ENCODE assay signal across 1 cellular context in the genomic region with DNA sequence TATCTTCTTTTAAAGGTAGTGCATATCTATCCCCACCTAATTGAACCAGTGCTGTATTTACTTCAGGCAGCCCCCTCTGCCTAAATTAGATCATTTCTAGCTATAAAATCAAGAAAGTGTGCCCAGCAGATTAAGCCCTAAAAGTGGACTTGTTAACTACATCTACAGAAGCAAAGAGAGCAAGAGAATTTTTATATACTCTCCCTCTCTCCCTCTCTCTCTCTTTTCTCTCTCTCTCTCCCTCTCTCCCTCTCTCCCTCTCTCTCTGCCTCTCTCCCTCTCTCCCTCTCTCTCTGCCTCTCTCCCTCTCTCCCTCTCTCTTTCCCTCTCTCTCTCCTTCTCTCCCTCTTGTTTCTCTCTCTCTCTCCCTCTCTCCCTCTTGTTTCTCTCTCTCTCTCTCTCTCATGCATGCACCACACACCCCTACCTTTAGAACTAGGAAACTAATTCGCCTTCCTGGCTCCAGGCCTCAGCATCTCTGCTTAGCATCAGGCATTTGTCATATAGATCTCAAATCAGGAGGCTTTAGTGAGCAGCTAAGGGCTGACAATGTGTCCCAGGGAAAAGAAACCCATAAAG.
TF ChIP-seq lines count a peak whose summit lies in the region.

No MANE protein-coding gene starts in this region.

TF ChIP-seq in HepG2, 621 proteins besides CTCF, POLR2A, EP300 and RAD21 (continued from another document):
- TF ChIP-seq, protein P1, sequence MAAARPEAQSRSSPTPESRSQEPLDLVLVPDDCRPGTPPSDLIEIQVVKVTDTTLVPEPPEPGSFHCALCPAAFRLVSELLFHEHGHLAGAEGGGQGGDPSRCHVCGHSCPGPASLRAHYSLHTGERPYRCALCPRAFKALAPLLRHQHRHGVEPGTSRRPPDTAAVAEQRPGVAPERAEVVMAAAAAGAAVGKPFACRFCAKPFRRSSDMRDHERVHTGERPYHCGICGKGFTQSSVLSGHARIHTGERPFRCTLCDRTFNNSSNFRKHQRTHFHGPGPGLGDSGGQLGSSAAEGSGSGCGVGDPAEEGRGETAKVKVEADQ (CRISPR knock-in tag; IDR thresholded peaks at IDR 0.05; ENCODE audit: borderline replicate concordance): peak; percentile 11; the same call in 1 of the 2 replicates
- TF ChIP-seq POLR2G (IDR thresholded peaks at IDR 0.05; ENCODE audit: low read depth, low read length) (peak; percentile 12; the same call in 1 of the 2 replicates), ZSCAN25 (CRISPR knock-in tag; IDR thresholded peaks at IDR 0.05) (peak; percentile 88), MEIS1 (CRISPR knock-in tag; IDR thresholded peaks at IDR 0.05; ENCODE audit: borderline replicate concordance) (0 out of 2 replicates have a peak, but pooled peaks have one; percentile 5), NR2C2 (CRISPR knock-in tag; IDR thresholded peaks at IDR 0.05; ENCODE audit: borderline replicate concordance) (no peak)
